Comparison of ENCODE assay signal across 18 cellular contexts in genomic region chr10:870564-871166, GRCh38.
DNase-seq lines count a peak whose midpoint lies in the region; ATAC-seq and FAIRE-seq lines count a peak whose summit lies in the region.
"Had no signal": no experiment of that assay in that cellular context is flagged by ENCODE, and none has a peak within 500 bp of the region (broad histone marks: within the 10 kb centered on the region; RNA-seq: fewer than 3 reads in every experiment).

No MANE protein-coding gene starts in this region.

- peak overlapping the region; percentile 88 for H3K27ac ChIP-seq in skeletal muscle tissue (ENCODE audit: low read depth, low read length)
- H3K27ac ChIP-seq: A549 had no signal

- no peaks in the 10 kb centered on the region for H3K9me3 Mint-ChIP-seq in activated CD4-positive, alpha-beta T cell treated with anti-CD3 and anti-CD28 coated beads, Interleukin-2, amount 10 ng/mL, durations not matched to agents 24 days and 14 days
- H3K9me3 Mint-ChIP-seq in activated T-helper 2 cell treated with anti-CD3 and anti-CD28 coated beads, Interferon-gamma antibody, Interleukin-2, Interleukin-4, amounts not matched to agents 10 μg/mL and 5 μg/mL and 100 μg/mL, durations not matched to agents 14 hours and 24 hours and 36 hours: no peaks in the 10 kb centered on the region
- H3K9me3 Mint-ChIP-seq: CD4-positive, CD25-positive, alpha-beta regulatory T cell had no signal

- no peak for DNase-seq in activated CD4-positive, alpha-beta T cell treated with anti-CD3 and anti-CD28 coated beads, Interleukin-2, amount 10 ng/mL, durations not matched to agents 24 days and 14 days
- no peak for DNase-seq in activated CD4-positive, alpha-beta T cell treated with anti-CD3 and anti-CD28 coated beads, Interleukin-2, amount 50 U/mL, for 4 hours
- no peak for DNase-seq in GM19239 (ENCODE audit: insufficient read length, low spot score)
- no peak for DNase-seq in activated T-helper 2 cell treated with anti-CD3 and anti-CD28 coated beads, Interferon-gamma antibody, Interleukin-2, Interleukin-4, amounts not matched to agents 10 μg/mL and 5 μg/mL and 100 μg/mL, durations not matched to agents 14 hours and 24 hours and 36 hours (ENCODE audit: low spot score)
- DNase-seq in head of caudate nucleus: no peak
- DNase-seq in glomerular visceral epithelial cell (ENCODE audit: extremely low spot score): no peak
- DNase-seq: activated CD4-positive, alpha-beta T cell treated with anti-CD3 and anti-CD28 coated beads for 1 hour; activated gamma-delta T cell treated with Interleukin-2 at 50 U/mL for 16 hours; CD4-positive, CD25-positive, alpha-beta regulatory T cell; hippocampal formation; NCI-H2081; NCI-H748 treated with DMSO at 0.1 percent for 48 hours; SW 1271 had no signal

- no peak for ATAC-seq in HG03354 (IDR thresholded peaks at IDR 0.05; ENCODE audit: poor library complexity, severe bottlenecking, unreplicated experiment)
- ATAC-seq: A549 had no signal

- no peaks in the 10 kb centered on the region for H3K27me3 ChIP-seq in skeletal muscle tissue (ENCODE audit: control insufficient read depth in 3 of 3, insufficient read depth in 3 of 3, low read length in 3 of 3)
- H3K27me3 ChIP-seq: dorsolateral prefrontal cortex had no signal

- H3K27ac Mint-ChIP-seq in activated CD4-positive, alpha-beta T cell treated with anti-CD3 and anti-CD28 coated beads, Interleukin-2, amount 10 ng/mL, durations not matched to agents 24 days and 14 days: peak overlapping the region; percentile 57
- peak overlapping the region; percentile 48 for H3K27ac Mint-ChIP-seq in activated T-helper 2 cell treated with anti-CD3 and anti-CD28 coated beads, Interferon-gamma antibody, Interleukin-2, Interleukin-4, amounts not matched to agents 10 μg/mL and 5 μg/mL and 100 μg/mL, durations not matched to agents 14 hours and 24 hours and 36 hours

- H3K9ac ChIP-seq in skeletal muscle tissue (ENCODE audit: low read depth in 1 of 3, low read length in 3 of 3): peak overlapping the region in 2 of 3 donors; percentile 84 to 85

- peaks cover 0 to 9% (median 2%) of the 10 kb centered on the region in 3 donors for H3K36me3 ChIP-seq in skeletal muscle tissue (ENCODE audit: control insufficient read depth in 3 of 3, insufficient read depth in 3 of 3, low read length in 3 of 3)

- no peaks in the 10 kb centered on the region for H3K27me3 Mint-ChIP-seq in activated CD4-positive, alpha-beta T cell treated with anti-CD3 and anti-CD28 coated beads, Interleukin-2, amount 10 ng/mL, durations not matched to agents 24 days and 14 days
- no peaks in the 10 kb centered on the region for H3K27me3 Mint-ChIP-seq in activated T-helper 2 cell treated with anti-CD3 and anti-CD28 coated beads, Interferon-gamma antibody, Interleukin-2, Interleukin-4, amounts not matched to agents 10 μg/mL and 5 μg/mL and 100 μg/mL, durations not matched to agents 14 hours and 24 hours and 36 hours (ENCODE audit: low read depth)
- H3K27me3 Mint-ChIP-seq: CD4-positive, CD25-positive, alpha-beta regulatory T cell had no signal

- peak; percentile 33 for FAIRE-seq in GM19239 (lab: Jason Lieb, UNC)
- FAIRE-seq: A549, GM12892 had no signal

- H3K4me1 ChIP-seq in skeletal muscle tissue (ENCODE audit: control insufficient read depth in 3 of 3, insufficient read depth in 3 of 3, low read length in 3 of 3): peaks cover 40 to 55% (median 48%) of the 10 kb centered on the region in 3 donors
- H3K4me1 ChIP-seq: A549 had no signal

- peaks cover 39% of the 10 kb centered on the region for H3K4me1 Mint-ChIP-seq in activated CD4-positive, alpha-beta T cell treated with anti-CD3 and anti-CD28 coated beads, Interleukin-2, amount 10 ng/mL, durations not matched to agents 24 days and 14 days
- H3K4me1 Mint-ChIP-seq in activated T-helper 2 cell treated with anti-CD3 and anti-CD28 coated beads, Interferon-gamma antibody, Interleukin-2, Interleukin-4, amounts not matched to agents 10 μg/mL and 5 μg/mL and 100 μg/mL, durations not matched to agents 14 hours and 24 hours and 36 hours (ENCODE audit: low read depth): peaks cover 26% of the 10 kb centered on the region

- peak overlapping the region in 1 of 3 donors; percentile 76 for H3K4me3 ChIP-seq in skeletal muscle tissue (ENCODE audit: low read length in 3 of 3)
- H3K4me3 ChIP-seq: A549, dorsolateral prefrontal cortex had no signal

- intact Hi-C loops in activated CD4-positive, alpha-beta T cell treated with anti-CD3 and anti-CD28 coated beads, Interleukin-2, amount 10 ng/mL, durations not matched to agents 24 days and 14 days (cut with micrococcal nuclease): no loop called here
- intact Hi-C loops in activated T-helper 2 cell treated with anti-CD3 and anti-CD28 coated beads, Interferon-gamma antibody, Interleukin-2, Interleukin-4, amounts not matched to agents 10 μg/mL and 5 μg/mL and 100 μg/mL, durations not matched to agents 14 hours and 24 hours and 36 hours (cut with micrococcal nuclease): no loop called here
- intact Hi-C loops in head of caudate nucleus (cut with DNase I): no loop called here

- peaks cover 48% of the 10 kb centered on the region for H3K36me3 Mint-ChIP-seq in activated CD4-positive, alpha-beta T cell treated with anti-CD3 and anti-CD28 coated beads, Interleukin-2, amount 10 ng/mL, durations not matched to agents 24 days and 14 days (ENCODE audit: low read depth)
- peaks cover 60% of the 10 kb centered on the region for H3K36me3 Mint-ChIP-seq in activated T-helper 2 cell treated with anti-CD3 and anti-CD28 coated beads, Interferon-gamma antibody, Interleukin-2, Interleukin-4, amounts not matched to agents 10 μg/mL and 5 μg/mL and 100 μg/mL, durations not matched to agents 14 hours and 24 hours and 36 hours (ENCODE audit: low read depth)

- no peak overlapping the region for H3K4me3 Mint-ChIP-seq in activated CD4-positive, alpha-beta T cell treated with anti-CD3 and anti-CD28 coated beads, Interleukin-2, amount 10 ng/mL, durations not matched to agents 24 days and 14 days
- H3K4me3 Mint-ChIP-seq in activated T-helper 2 cell treated with anti-CD3 and anti-CD28 coated beads, Interferon-gamma antibody, Interleukin-2, Interleukin-4, amounts not matched to agents 10 μg/mL and 5 μg/mL and 100 μg/mL, durations not matched to agents 14 hours and 24 hours and 36 hours (ENCODE audit: low read depth): no peak overlapping the region
- H3K4me3 Mint-ChIP-seq: CD4-positive, CD25-positive, alpha-beta regulatory T cell had no signal

- no peaks in the 10 kb centered on the region for H3K9me3 ChIP-seq in skeletal muscle tissue (ENCODE audit: control insufficient read depth in 3 of 3, low read length in 3 of 3)
- H3K9me3 ChIP-seq: A549 had no signal
